ENCODE assay signal across 6 cellular contexts in genomic region chr6:129558248-129558647, GRCh38.
"Had no signal": no experiment of that assay in that cellular context is flagged by ENCODE, and none has a peak within 500 bp of the region (broad histone marks: within the 10 kb centered on the region; RNA-seq: fewer than 3 reads in every experiment).

No MANE protein-coding gene starts in this region.

- H3K9ac ChIP-seq: KMS-11 had no signal

- DNase-seq: Karpas-422, KBM-7, KG1 had no signal

- H3K27ac ChIP-seq: HL-60, KMS-11 had no signal

- FAIRE-seq: HTR-8/SVneo had no signal

- H3K4me2 ChIP-seq: KMS-11 had no signal
